In genomic region chr5:90438100-90438499, GRCh38 we compare ENCODE assay signal across 1 cellular context.
TF ChIP-seq lines count a peak whose summit lies in the region.

No MANE protein-coding gene starts in this region.

TF ChIP-seq in SK-N-SH treated with all-trans-retinoic acid at 6 μM for 48 hours, 23 proteins besides CTCF, POLR2A, EP300 and RAD21 (continued from another document):
- TF ChIP-seq CREB5 (CRISPR knock-in tag; IDR thresholded peaks at IDR 0.05; ENCODE audit: low read depth): no peak
TF ChIP-seq in SK-N-SH treated with all-trans-retinoic acid at 6 μM for 48 hours: peak in this region for 0.
